Comparison of ENCODE assay signal across 9 cellular contexts in genomic region chr20:57656821-57657536, GRCh38. TPM values are rescaled to one million over a fixed set of nuclear protein-coding genes. Genes with fewer than 3 reads are reported as not detected.
A peak's percentile ranks its signal among the peaks of the same experiment; 100 is the strongest.
DNase-seq lines count a peak whose midpoint lies in the region; ATAC-seq and TF ChIP-seq lines count a peak whose summit lies in the region.
"Had no signal": no experiment of that assay in that cellular context is flagged by ENCODE, and none has a peak within 500 bp of the region (broad histone marks: within the 10 kb centered on the region; RNA-seq: fewer than 3 reads in every experiment).

No MANE protein-coding gene starts in this region.

- ATAC-seq in naive thymus-derived CD8-positive, alpha-beta T cell: no peak
- ATAC-seq in HG03442 (IDR thresholded peaks at IDR 0.05; ENCODE audit: unreplicated experiment): no peak

- H3K4me1 Mint-ChIP-seq in endothelial cell (ENCODE audit: unreplicated experiment): peaks cover 22% of the 10 kb centered on the region
- H3K4me1 Mint-ChIP-seq in naive thymus-derived CD8-positive, alpha-beta T cell: peaks cover 29 to 62% (median 46%) of the 10 kb centered on the region in 4 donors

- H3K4me3 Mint-ChIP-seq in endothelial cell (ENCODE audit: unreplicated experiment): no peak overlapping the region
- peak overlapping the region in 4 of 10 donors; percentile 11 to 82 (median 54) for H3K4me3 Mint-ChIP-seq in naive thymus-derived CD8-positive, alpha-beta T cell

- H3K9me3 Mint-ChIP-seq in endothelial cell (ENCODE audit: unreplicated experiment): no peaks in the 10 kb centered on the region
- no peaks in the 10 kb centered on the region for H3K9me3 Mint-ChIP-seq in naive thymus-derived CD8-positive, alpha-beta T cell

- peak overlapping the region; percentile 60 for H3K27ac ChIP-seq in 22Rv1

- H3K27ac Mint-ChIP-seq in endothelial cell (ENCODE audit: unreplicated experiment): no peak overlapping the region
- peak overlapping the region; percentile 20 to 94 (median 81) for H3K27ac Mint-ChIP-seq in naive thymus-derived CD8-positive, alpha-beta T cell

- no peak for TF ChIP-seq CTCF in 22Rv1 (IDR thresholded peaks at IDR 0.05)
- no peak for TF ChIP-seq CTCF in endothelial cell (IDR thresholded peaks at IDR 0.05; ENCODE audit: unreplicated experiment)
- TF ChIP-seq CTCF in GM20000 (IDR thresholded peaks at IDR 0.05; ENCODE audit: extremely low read depth, missing control alignments): no peak

- peaks cover 15% of the 10 kb centered on the region for H3K36me3 ChIP-seq in H7 (replicated peaks; ENCODE audit: control insufficient read depth, insufficient read depth, low read length)

- no peaks in the 10 kb centered on the region for H3K27me3 ChIP-seq in H7 (ENCODE audit: control insufficient read depth, insufficient read depth, low read length)

- H3K36me3 Mint-ChIP-seq in endothelial cell (ENCODE audit: low read depth, unreplicated experiment): peaks cover 47% of the 10 kb centered on the region
- H3K36me3 Mint-ChIP-seq in naive thymus-derived CD8-positive, alpha-beta T cell: no peaks in the 10 kb centered on the region

- peak; percentile 44 for DNase-seq in H7
- DNase-seq in endothelial cell (ENCODE audit: low spot score): peak; percentile 1
- peak in 1 of 10 donors; percentile 11 for DNase-seq in naive thymus-derived CD8-positive, alpha-beta T cell
- DNase-seq in GM20000 (ENCODE audit: low spot score): no peak
- no peak for DNase-seq in occipital lobe (lab: John Stamatoyannopoulos, UW)
- DNase-seq in T-helper 9 cell: no peak

- POLR2A ChIA-PET in naive thymus-derived CD8-positive, alpha-beta T cell (lab: Charles Lee): interaction anchor here (0.5 to 1.6 kb wide), 6 partner anchors 23 to 1510 kb away, joined by 3 to 7 read pairs (median 6); partner anchors contain the start of gene PMEPA1

- H3K4me3 ChIP-seq in H7 (ENCODE audit: insufficient read depth, low read depth, low read length): no peak overlapping the region

- H3K27me3 Mint-ChIP-seq in endothelial cell (ENCODE audit: unreplicated experiment): peaks cover 19% of the 10 kb centered on the region
- no peaks in the 10 kb centered on the region for H3K27me3 Mint-ChIP-seq in naive thymus-derived CD8-positive, alpha-beta T cell

RNA-seq across cellular contexts. Expression of gene ZBP1, which starts 36.8 kb away (rescaled TPM):
- total RNA-seq in H7 (2014; rRNA removed; shearing (Covaris generic)): not detected in 2 replicates
- total RNA-seq in endothelial cell (ENCODE audit: unreplicated experiment): not detected
- 10 to 100 TPM; 10.2 to 10.5 TPM for total RNA-seq in naive thymus-derived CD8-positive, alpha-beta T cell
- polyA plus RNA-seq in naive thymus-derived CD8-positive, alpha-beta T cell: 10 to 100 TPM in 1 of 3 donors, 1 to 10 TPM in 2; 6.2 to 10.9 (median 6.4) TPM
- total RNA-seq in occipital lobe: not detected
- total RNA-seq: LHCN-M2 had no signal

RNA-seq across cellular contexts. Expression of gene PMEPA1, which starts 52.8 kb away (rescaled TPM):
- total RNA-seq in H7 (2014; rRNA removed; shearing (Covaris generic)): 17.8 and 25.1 TPM in 2 replicates
- total RNA-seq in endothelial cell (ENCODE audit: unreplicated experiment): 61.3 TPM
- total RNA-seq in naive thymus-derived CD8-positive, alpha-beta T cell: 10 to 100 TPM; 12.2 to 14.3 TPM
- 1 to 10 TPM; 1.6 to 5.0 (median 3.5) TPM for polyA plus RNA-seq in naive thymus-derived CD8-positive, alpha-beta T cell
- 8.3 TPM for total RNA-seq in occipital lobe

Comparison
In these comparisons a context has a peak if more than half of its experiments do, and no peak if none do; other contexts are left out.
1. DNase-seq: peak in H7 (single experiment) and endothelial cell (single experiment); none in GM20000 (single experiment), occipital lobe (single experiment) and T-helper 9 cell (single experiment).
2. RNA of gene ZBP1, which starts 36.8 kb away (total RNA-seq): 10.2 to 10.5 TPM in naive thymus-derived CD8-positive, alpha-beta T cell; not detected in H7, not detected in endothelial cell (single experiment) and not detected in occipital lobe (single experiment); every median in the first group is over 10 times any median in the second.